Comparison of ENCODE assay signal across 8 cellular contexts in the genomic region with DNA sequence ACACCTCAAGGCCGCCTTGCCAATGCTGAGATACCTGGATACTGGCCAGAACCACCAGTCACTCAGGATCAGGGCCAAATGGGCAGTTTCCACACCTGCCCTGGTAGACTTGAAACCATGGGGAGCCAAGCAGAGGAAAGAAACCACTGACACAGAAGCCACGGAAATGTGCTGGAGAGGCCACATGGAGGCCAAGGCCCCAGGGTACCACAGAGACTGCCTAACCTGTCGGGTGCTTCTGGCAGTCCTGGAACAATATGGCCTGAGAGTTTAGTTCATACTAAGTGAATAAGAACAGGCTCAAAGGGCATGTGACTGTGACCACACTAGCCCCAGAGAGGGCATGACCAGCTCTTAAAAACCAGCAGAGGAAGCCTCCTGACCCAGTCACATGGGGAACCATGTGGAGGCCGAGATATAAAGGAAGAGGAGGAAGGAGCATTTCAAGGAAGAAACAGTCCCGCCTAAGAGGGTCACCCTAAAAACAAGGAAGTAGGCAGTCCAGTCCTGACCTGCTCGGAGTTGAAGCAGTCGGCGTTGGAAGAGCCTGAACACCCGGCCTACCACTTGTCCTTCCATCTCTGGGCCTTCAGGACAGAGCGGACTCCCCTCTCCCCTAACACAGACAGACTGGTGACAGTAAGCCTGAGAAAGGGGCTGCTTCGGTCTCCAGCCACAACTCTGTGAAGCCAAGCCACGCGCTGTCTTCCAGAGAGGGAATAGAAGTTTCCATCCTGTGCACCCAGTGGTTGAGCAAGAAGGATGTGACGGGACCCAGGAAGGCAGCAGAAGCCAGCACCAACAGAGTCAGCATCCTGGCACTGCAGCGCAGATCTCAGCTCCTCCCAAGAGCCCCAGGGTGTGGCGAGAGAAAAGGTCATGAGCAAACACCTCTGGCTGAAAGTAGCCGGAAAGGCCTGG. TPM values are rescaled to one million over a fixed set of nuclear protein-coding genes. Genes with fewer than 3 reads are reported as not detected.
DNase-seq lines count a peak whose midpoint lies in the region; ATAC-seq and TF ChIP-seq lines count a peak whose summit lies in the region.

A gene with protein sequence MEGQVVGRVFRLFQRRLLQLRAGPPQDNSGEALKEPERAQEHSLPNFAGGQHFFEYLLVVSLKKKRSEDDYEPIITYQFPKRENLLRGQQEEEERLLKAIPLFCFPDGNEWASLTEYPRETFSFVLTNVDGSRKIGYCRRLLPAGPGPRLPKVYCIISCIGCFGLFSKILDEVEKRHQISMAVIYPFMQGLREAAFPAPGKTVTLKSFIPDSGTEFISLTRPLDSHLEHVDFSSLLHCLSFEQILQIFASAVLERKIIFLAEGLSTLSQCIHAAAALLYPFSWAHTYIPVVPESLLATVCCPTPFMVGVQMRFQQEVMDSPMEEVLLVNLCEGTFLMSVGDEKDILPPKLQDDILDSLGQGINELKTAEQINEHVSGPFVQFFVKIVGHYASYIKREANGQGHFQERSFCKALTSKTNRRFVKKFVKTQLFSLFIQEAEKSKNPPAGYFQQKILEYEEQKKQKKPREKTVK (minus strand): TSS at position 766 of the 921 bp plus-strand sequence. CDS start 187 bp downstream, at position 579.

- H4K20me1 ChIP-seq in PC-9 (ENCODE audit: insufficient read depth) = no peaks in the 10 kb centered on the region

- ATAC-seq in GM18868 (IDR thresholded peaks at IDR 0.05; ENCODE audit: unreplicated experiment) (no peak), HG03469 (IDR thresholded peaks at IDR 0.05; ENCODE audit: unreplicated experiment) (no peak), HG03571 (IDR thresholded peaks at IDR 0.05; ENCODE audit: unreplicated experiment) (no peak)

- TF ChIP-seq CTCF in PC-9 (conservative IDR thresholded peaks at IDR 0.05) = no peak
- no peak for TF ChIP-seq CTCF in lower leg skin (IDR thresholded peaks at IDR 0.05)

- peak within 1 kb of the TSS; percentile 95 for H3K4me2 ChIP-seq in PC-9

- H3K4me1 ChIP-seq in PC-9 (replicated peaks; ENCODE audit: insufficient read depth) = peaks cover 49% of the 10 kb centered on the region

- H3K9me2 ChIP-seq in PC-9 (ENCODE audit: insufficient read depth) = no peaks in the 10 kb centered on the region

- H3K79me2 ChIP-seq in PC-9 (ENCODE audit: low read depth) = peaks cover 31% of the 10 kb centered on the region

- H3K27me3 ChIP-seq in PC-9 (ENCODE audit: insufficient read depth, low read depth) = no peaks in the 10 kb centered on the region

- no peak within 1 kb of the TSS for H3K4me3 ChIP-seq in PC-9
- H3K4me3 ChIP-seq in lower leg skin (ENCODE audit: low read depth, poor library complexity, severe bottlenecking) = no peak within 1 kb of the TSS

- 70% methylated on average over 17 of the region's 17 CpGs for WGBS in lower leg skin, 2 donors

- H3F3A ChIP-seq in PC-9 (ENCODE audit: insufficient read depth, low read depth) = peaks cover 26% of the 10 kb centered on the region

- intact Hi-C loops in PC-9 (cut with micrococcal nuclease; ENCODE audit: unreplicated experiment) (no loop called here), lower leg skin (cut with DNase I; ENCODE audit: low total_unique reads) (no loop called here)

- DNase-seq in PC-9 = peak; percentile 35 to 73
- DNase-seq in activated naive CD4-positive, alpha-beta T cell treated with Interleukin-2 at 50 U/mL for 16 hours = peak; percentile 66
- DNase-seq in lower leg skin (ENCODE audit: low spot score in 2 of 2) = peak; percentile 79 to 90
- peak; percentile 52 to 58 for DNase-seq in stimulated activated CD8-positive, alpha-beta memory T cell treated with anti-CD3 and anti-CD28 coated beads, Interleukin-2, amount 100 ng/mL, for 48 hours (ENCODE audit: low read depth in 2 of 2)
- no peak for DNase-seq in D341Med (ENCODE audit: low spot score)

- H2AFZ ChIP-seq in PC-9 = no peak within 1 kb of the TSS

- H3K36me3 ChIP-seq in PC-9 (ENCODE audit: low read depth) = 0 out of 2 replicates have a peak, but pooled peaks cover 11% of the 10 kb centered on the region

- BruUV-seq in PC-9 (replicated peaks; lab: Mats Ljungman, UMichigan) = no TSS peak

- no peaks in the 10 kb centered on the region; the same call in 1 of the 2 replicates for H3K9me3 ChIP-seq in PC-9 (ENCODE audit: insufficient read depth, low read depth)

- POLR2A ChIA-PET in PC-9 (lab: Charles Lee; ENCODE audit: unreplicated experiment) = no interaction called here

- TF ChIP-seq POLR2A in lower leg skin (IDR thresholded peaks at IDR 0.05) = no peak

- peak within 1 kb of the TSS; percentile 84 for H3K27ac ChIP-seq in PC-9

- CTCF ChIA-PET in PC-9 (lab: Charles Lee) = no interaction called here

RNA-seq across cellular contexts. Expression of the gene that starts here (rescaled TPM):
- 37.2 and 44.9 TPM in 2 replicates for total RNA-seq in PC-9 (2021)
- 10 to 100 TPM; 26.7 to 48.9 (median 33.6) TPM for total RNA-seq in lower leg skin
